8 cellular contexts compared by ENCODE assay signal in the genomic region with DNA sequence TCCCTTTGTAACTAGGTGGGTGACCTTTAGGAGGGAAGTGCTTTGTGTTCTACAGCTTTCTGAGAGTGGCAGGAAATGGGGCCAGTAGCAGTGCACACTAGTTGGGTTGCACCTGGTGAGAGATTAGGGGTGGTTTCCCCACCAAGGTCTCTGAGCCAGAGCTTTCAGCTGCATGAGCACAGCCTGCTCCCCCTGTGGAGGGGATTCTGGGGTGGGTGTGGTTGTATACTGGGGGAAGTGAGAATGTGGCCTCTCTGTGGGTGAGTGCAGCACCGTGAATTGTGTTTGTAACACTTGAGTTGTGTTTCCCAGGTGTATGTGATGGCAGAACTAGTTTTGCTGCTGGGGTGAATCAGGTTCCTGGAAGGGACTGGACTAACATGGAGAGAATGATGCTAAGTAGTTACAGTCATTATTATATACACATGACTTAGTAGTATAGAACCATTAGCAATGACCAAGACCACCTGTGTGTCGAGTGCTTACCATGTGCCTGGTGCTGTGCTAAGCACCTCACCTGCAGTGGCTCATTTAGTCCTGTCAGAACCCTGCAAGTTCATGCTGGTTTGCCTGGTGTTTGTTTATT. TPM values are rescaled to one million over a fixed set of nuclear protein-coding genes. Genes with fewer than 3 reads are reported as not detected.
A peak's percentile ranks its signal among the peaks of the same experiment; 100 is the strongest.
DNase-seq lines count a peak whose midpoint lies in the region; ATAC-seq and TF ChIP-seq lines count a peak whose summit lies in the region.

No MANE protein-coding gene starts in this region.

- H3K27ac Mint-ChIP-seq in activated CD8-positive, alpha-beta memory T cell treated with anti-CD3 and anti-CD28 coated beads, Interleukin-2, amount 10 ng/mL, durations not matched to agents 7 days and 5 days, result peak overlapping the region; percentile 91

- peak; percentile 62 for ATAC-seq in GM21360 (IDR thresholded peaks at IDR 0.05; ENCODE audit: unreplicated experiment)
- peak; percentile 60 for ATAC-seq in HG03558 (IDR thresholded peaks at IDR 0.05; ENCODE audit: extremely low read depth, unreplicated experiment)
- peak; percentile 67 for ATAC-seq in activated CD8-positive, alpha-beta memory T cell treated with anti-CD3 and anti-CD28 coated beads, Interleukin-2, amount 10 ng/mL, durations not matched to agents 7 days and 5 days

- H3K4me3 ChIP-seq in GM06990 (replicated peaks; ENCODE audit: low read depth, low read length), result peak overlapping the region; percentile 52; the same call in 1 of the 2 replicates

- H3K27me3 Mint-ChIP-seq in activated CD8-positive, alpha-beta memory T cell treated with anti-CD3 and anti-CD28 coated beads, Interleukin-2, amount 10 ng/mL, durations not matched to agents 7 days and 5 days, result no peaks in the 10 kb centered on the region

- DNase-seq in GM06990 (ENCODE audit: extremely low read depth, insufficient read length) (peak; percentile 79), glomerular visceral epithelial cell (ENCODE audit: extremely low spot score) (peak; percentile 69), AG08395 (ENCODE audit: low spot score) (no peak), NCI-H748 (lab: John Stamatoyannopoulos, UW; ENCODE audit: unreplicated experiment) (no peak)
- peak; percentile 88 for DNase-seq in activated CD8-positive, alpha-beta memory T cell treated with anti-CD3 and anti-CD28 coated beads, Interleukin-2, amount 10 ng/mL, durations not matched to agents 7 days and 5 days
- DNase-seq in stimulated activated CD8-positive, alpha-beta memory T cell treated with anti-CD3 and anti-CD28 coated beads, Interleukin-15, amount 100 ng/mL, for 48 hours (ENCODE audit: low read depth in 2 of 2), result peak; percentile 52 to 55

- peaks cover 58% of the 10 kb centered on the region for H3K4me1 Mint-ChIP-seq in activated CD8-positive, alpha-beta memory T cell treated with anti-CD3 and anti-CD28 coated beads, Interleukin-2, amount 10 ng/mL, durations not matched to agents 7 days and 5 days

- 0 out of 2 replicates have a peak, but pooled peaks cover 2% of the 10 kb centered on the region for H3K36me3 ChIP-seq in GM06990 (ENCODE audit: control insufficient read depth, insufficient read depth, low read length)

- peak overlapping the region; percentile 52 for H3K4me3 Mint-ChIP-seq in activated CD8-positive, alpha-beta memory T cell treated with anti-CD3 and anti-CD28 coated beads, Interleukin-2, amount 10 ng/mL, durations not matched to agents 7 days and 5 days

- no peaks in the 10 kb centered on the region for H3K9me3 Mint-ChIP-seq in activated CD8-positive, alpha-beta memory T cell treated with anti-CD3 and anti-CD28 coated beads, Interleukin-2, amount 10 ng/mL, durations not matched to agents 7 days and 5 days (ENCODE audit: low read depth)

- H3K36me3 Mint-ChIP-seq in activated CD8-positive, alpha-beta memory T cell treated with anti-CD3 and anti-CD28 coated beads, Interleukin-2, amount 10 ng/mL, durations not matched to agents 7 days and 5 days, result peaks cover 5% of the 10 kb centered on the region

- CTCF ChIA-PET in activated CD8-positive, alpha-beta memory T cell treated with anti-CD3 and anti-CD28 coated beads, Interleukin-2, amount 10 ng/mL, durations not matched to agents 7 days and 5 days (lab: Charles Lee), result interaction anchor here (0.6 to 8.5 kb wide), 27 partner anchors 9 to 228 kb away, joined by 3 to 215 read pairs (median 6); partner anchors contain the start of genes CXXC5 and UBE2D2

- no peaks in the 10 kb centered on the region for H3K27me3 ChIP-seq in GM06990 (replicated peaks; ENCODE audit: control insufficient read depth, insufficient read depth, low read length)

- TF ChIP-seq CTCF in GM06990 (IDR thresholded peaks at IDR 0.05; ENCODE audit: insufficient read depth, low read length, poor library complexity, severe bottlenecking), result no peak

RNA-seq across cellular contexts. Expression of gene CXXC5, which starts 11.8 kb away (rescaled TPM):
- total RNA-seq in activated CD8-positive, alpha-beta memory T cell treated with anti-CD3 and anti-CD28 coated beads, Interleukin-2, amount 10 ng/mL, durations not matched to agents 7 days and 5 days, result 1 to 10 TPM; 1.8 to 4.1 TPM

Comparison
In these comparisons a context has a peak if more than half of its experiments do, and no peak if none do; other contexts are left out.
1. DNase-seq: peak in GM06990 (single experiment), activated CD8-positive, alpha-beta memory T cell treated with anti-CD3 and anti-CD28 coated beads, Interleukin-2, amount 10 ng/mL, durations not matched to agents 7 days and 5 days (single experiment), glomerular visceral epithelial cell (single experiment) and stimulated activated CD8-positive, alpha-beta memory T cell treated with anti-CD3 and anti-CD28 coated beads, Interleukin-15, amount 100 ng/mL, for 48 hours (2 of 2); none in AG08395 (single experiment) and NCI-H748 (single experiment).
2. Peak in every context shown above with its lines, with median percentiles within 50 percentile points of each other: ATAC-seq.